8 cellular contexts compared by ENCODE assay signal in genomic region chr3:11154036-11154952, GRCh38. TPM values are rescaled to one million over a fixed set of nuclear protein-coding genes. Genes with fewer than 3 reads are reported as not detected.
A peak's percentile ranks its signal among the peaks of the same experiment; 100 is the strongest.
DNase-seq lines count a peak whose midpoint lies in the region; ATAC-seq lines count a peak whose summit lies in the region.

Gene HRH1, plus strand, starts transcription at chr3:11154493. Its CDS starts 104,545 bp downstream, at chr3:11259038.

- peaks cover 11% of the 10 kb centered on the region for H3K4me1 ChIP-seq in mucosa of stomach (ENCODE audit: control insufficient read depth, insufficient read depth, low read length)

- peak within 1 kb of the TSS; percentile 1 for H3K4me3 ChIP-seq in mucosa of stomach (ENCODE audit: low read length)

- ATAC-seq in GM19467 (IDR thresholded peaks at IDR 0.05; ENCODE audit: unreplicated experiment) (no peak), HG03469 (IDR thresholded peaks at IDR 0.05; ENCODE audit: unreplicated experiment) (no peak), HG03097 (IDR thresholded peaks at IDR 0.05; ENCODE audit: low FRiP score, unreplicated experiment) (no peak)

- H3K9me3 ChIP-seq in mucosa of stomach (ENCODE audit: control insufficient read depth, low read length), result no peaks in the 10 kb centered on the region

- in situ Hi-C loops in endometrial microvascular endothelial cells (cut with HindIII; ENCODE audit: inconsistent ontology term, low pct_unique_long_range_greater_than_20kb, low sequenced_read_pairs), result no loop called here

- DNase-seq in AG20443 (ENCODE audit: low spot score) (peak; percentile 71), NCI-H69 (lab: John Stamatoyannopoulos, UW) (peak; percentile 72)
- no peak for DNase-seq in activated CD8-positive, alpha-beta memory T cell treated with anti-CD3 and anti-CD28 coated beads for 24 hours

- no peaks in the 10 kb centered on the region for H3K36me3 ChIP-seq in mucosa of stomach (ENCODE audit: control insufficient read depth, insufficient read depth, low read length)

- peaks cover 35% of the 10 kb centered on the region for H3K27me3 ChIP-seq in mucosa of stomach (ENCODE audit: control insufficient read depth, insufficient read depth, low read length)

- no peak within 1 kb of the TSS for H3K9ac ChIP-seq in mucosa of stomach (ENCODE audit: low read length)

RNA-seq across cellular contexts. Expression of gene HRH1, which starts in this region (rescaled TPM):
- total RNA-seq in endometrial microvascular endothelial cells (ENCODE audit: inconsistent ontology term), result 25.9 TPM
